ENCODE assay signal across 27 cellular contexts in genomic region chr3:104133630-104134029, GRCh38.
A peak's percentile ranks its signal among the peaks of the same experiment; 100 is the strongest.
DNase-seq lines count a peak whose midpoint lies in the region; TF ChIP-seq lines count a peak whose summit lies in the region.
"Had no signal": no experiment of that assay in that cellular context is flagged by ENCODE, and none has a peak within 500 bp of the region (broad histone marks: within the 10 kb centered on the region; RNA-seq: fewer than 3 reads in every experiment).

No MANE protein-coding gene starts in this region.

- H3K9me3 Mint-ChIP-seq in chondrocyte (ENCODE audit: low read depth) (peaks cover 16% of the 10 kb centered on the region), neural progenitor cell (peaks cover 9% of the 10 kb centered on the region)

- no peaks in the 10 kb centered on the region for H3K27me3 ChIP-seq in neural progenitor cell
- H3K27me3 ChIP-seq: BLaER1 treated with 17β-estradiol and CSF1 and Interleukin-3, amounts not matched to agents 10 nM and 100 nM; gastroesophageal sphincter; upper lobe of left lung had no signal

- no peaks in the 10 kb centered on the region for H3K36me3 ChIP-seq in neural progenitor cell
- H3K36me3 ChIP-seq: BLaER1 treated with 17β-estradiol and CSF1 and Interleukin-3, amounts not matched to agents 10 nM and 100 nM; gastroesophageal sphincter; upper lobe of left lung had no signal

- H3K4me3 Mint-ChIP-seq in chondrocyte (ENCODE audit: unreplicated experiment): no peak overlapping the region
- no peak overlapping the region for H3K4me3 Mint-ChIP-seq in neural progenitor cell
- H3K4me3 Mint-ChIP-seq: activated CD4-positive, alpha-beta T cell treated with anti-CD3 and anti-CD28 coated beads, Interleukin-2, amount 10 ng/mL, durations not matched to agents 7 days and 5 days; activated T-cell treated with anti-CD3 and anti-CD28 coated beads, Interleukin-2, amount 50 U/mL, for 24 hours; naive thymus-derived CD4-positive, alpha-beta T cell; stimulated activated naive B cell treated with anti-CD40 and anti-IgM and Interleukin-4, amounts not matched to agents 10 μg/mL and 1 μg/mL and 100 μg/mL, for 72 hours had no signal

- H3K27me3 Mint-ChIP-seq in chondrocyte (ENCODE audit: low read depth) (no peaks in the 10 kb centered on the region), neural progenitor cell (ENCODE audit: insufficient read depth, low read depth) (no peaks in the 10 kb centered on the region)
- H3K27me3 Mint-ChIP-seq: activated CD4-positive, alpha-beta T cell treated with anti-CD3 and anti-CD28 coated beads, Interleukin-2, amount 10 ng/mL, durations not matched to agents 7 days and 5 days; activated T-cell treated with anti-CD3 and anti-CD28 coated beads, Interleukin-2, amount 50 U/mL, for 24 hours; naive thymus-derived CD4-positive, alpha-beta T cell; stimulated activated naive B cell treated with anti-CD40 and anti-IgM and Interleukin-4, amounts not matched to agents 10 μg/mL and 1 μg/mL and 100 μg/mL, for 72 hours had no signal

- no peak overlapping the region for H3K27ac ChIP-seq in neural progenitor cell
- H3K27ac ChIP-seq: BLaER1 treated with 17β-estradiol and CSF1 and Interleukin-3, amounts not matched to agents 10 nM and 100 nM; gastroesophageal sphincter; upper lobe of left lung had no signal

- H3F3A ChIP-seq in neural progenitor cell (ENCODE audit: low read depth): no peaks in the 10 kb centered on the region

- H4K20me1 ChIP-seq in neural progenitor cell (ENCODE audit: low read depth): no peaks in the 10 kb centered on the region
- H4K20me1 ChIP-seq: BLaER1 treated with 17β-estradiol and CSF1 and Interleukin-3, amounts not matched to agents 10 nM and 100 nM had no signal

- no peaks in the 10 kb centered on the region for H3K9me3 ChIP-seq in neural progenitor cell (ENCODE audit: low read depth)
- H3K9me3 ChIP-seq: BLaER1 treated with 17β-estradiol and CSF1 and Interleukin-3, amounts not matched to agents 10 nM and 100 nM had no signal

- H3K79me2 ChIP-seq in neural progenitor cell (ENCODE audit: low read depth): no peaks in the 10 kb centered on the region

- H3K4me1 ChIP-seq in neural progenitor cell: no peaks in the 10 kb centered on the region
- H3K4me1 ChIP-seq: gastroesophageal sphincter, upper lobe of left lung had no signal

- H3K4me3 ChIP-seq in neural progenitor cell: no peak overlapping the region
- H3K4me3 ChIP-seq: BLaER1 treated with 17β-estradiol and CSF1 and Interleukin-3, amounts not matched to agents 10 nM and 100 nM; gastroesophageal sphincter; upper lobe of left lung had no signal

- DNase-seq in NCI-H526 (lab: John Stamatoyannopoulos, UW) (peak; percentile 21 to 35), NCI-H526 treated with DMSO at 0.1 percent for 48 hours (lab: John Stamatoyannopoulos, UW) (no peak), NAMALWA (ENCODE audit: low spot score) (peak; percentile 27), chondrocyte (ENCODE audit: low spot score) (no peak), neural progenitor cell (ENCODE audit: low spot score) (peak; percentile 19), cortex of kidney (lab: John Stamatoyannopoulos, UW) (no peak), NCI-H2196 treated with DMSO at 0.1 percent for 48 hours (lab: John Stamatoyannopoulos, UW; ENCODE audit: unreplicated experiment) (no peak), RKO (ENCODE audit: low spot score) (no peak)
- DNase-seq: activated CD4-positive, alpha-beta T cell treated with anti-CD3 and anti-CD28 coated beads, Interleukin-2, amount 10 ng/mL, durations not matched to agents 7 days and 5 days; activated gamma-delta T cell treated with Interleukin-2 at 50 U/mL for 16 hours; activated T-cell treated with anti-CD3 and anti-CD28 coated beads, Interleukin-2, amount 50 U/mL, for 24 hours; central memory CD4-positive, alpha-beta T cell; KG1; kidney; midbrain; MM.1S; naive thymus-derived CD4-positive, alpha-beta T cell; NCI-H1417 treated with DMSO at 0.1 percent for 48 hours; NCI-H226; OCI-M1; stimulated activated CD4-positive, alpha-beta T cell treated with anti-CD3 and anti-CD28 coated beads, Interleukin-15, amount 100 ng/mL, for 24 hours; stimulated activated naive B cell treated with anti-CD40 and anti-IgM and Interleukin-4, amounts not matched to agents 10 μg/mL and 1 μg/mL and 100 μg/mL, for 72 hours; SW 1271; T-helper 9 cell; upper lobe of left lung had no signal

- H3K4me1 Mint-ChIP-seq in chondrocyte (ENCODE audit: low read depth): peaks cover 12% of the 10 kb centered on the region
- peaks cover 14% of the 10 kb centered on the region for H3K4me1 Mint-ChIP-seq in neural progenitor cell
- H3K4me1 Mint-ChIP-seq: activated CD4-positive, alpha-beta T cell treated with anti-CD3 and anti-CD28 coated beads, Interleukin-2, amount 10 ng/mL, durations not matched to agents 7 days and 5 days; naive thymus-derived CD4-positive, alpha-beta T cell; stimulated activated naive B cell treated with anti-CD40 and anti-IgM and Interleukin-4, amounts not matched to agents 10 μg/mL and 1 μg/mL and 100 μg/mL, for 72 hours had no signal

- no peak overlapping the region for H3K27ac Mint-ChIP-seq in chondrocyte (ENCODE audit: unreplicated experiment)
- H3K27ac Mint-ChIP-seq in neural progenitor cell: peak overlapping the region; percentile 61
- H3K27ac Mint-ChIP-seq: activated CD4-positive, alpha-beta T cell treated with anti-CD3 and anti-CD28 coated beads, Interleukin-2, amount 10 ng/mL, durations not matched to agents 7 days and 5 days; activated T-cell treated with anti-CD3 and anti-CD28 coated beads, Interleukin-2, amount 50 U/mL, for 24 hours; naive thymus-derived CD4-positive, alpha-beta T cell; stimulated activated naive B cell treated with anti-CD40 and anti-IgM and Interleukin-4, amounts not matched to agents 10 μg/mL and 1 μg/mL and 100 μg/mL, for 72 hours had no signal

- H2AFZ ChIP-seq in neural progenitor cell (replicated peaks): no peak overlapping the region

- no peak overlapping the region for H3K4me2 ChIP-seq in neural progenitor cell

- no peak overlapping the region for H3K9ac ChIP-seq in neural progenitor cell
- H3K9ac ChIP-seq: BLaER1 treated with 17β-estradiol and CSF1 and Interleukin-3, amounts not matched to agents 10 nM and 100 nM had no signal

- H3K36me3 Mint-ChIP-seq in chondrocyte (ENCODE audit: low read depth): peaks cover 4% of the 10 kb centered on the region
- H3K36me3 Mint-ChIP-seq in neural progenitor cell: no peaks in the 10 kb centered on the region
- H3K36me3 Mint-ChIP-seq: naive thymus-derived CD4-positive, alpha-beta T cell; stimulated activated naive B cell treated with anti-CD40 and anti-IgM and Interleukin-4, amounts not matched to agents 10 μg/mL and 1 μg/mL and 100 μg/mL, for 72 hours had no signal

- TF ChIP-seq CTCF in chondrocyte (IDR thresholded peaks at IDR 0.05): peak; percentile 18
- no peak for TF ChIP-seq CTCF in neural progenitor cell (IDR thresholded peaks at IDR 0.05)

Comparison
In these comparisons a context has a peak if more than half of its experiments do, and no peak if none do; other contexts are left out.
1. DNase-seq: peak in NCI-H526 (2 of 2), NAMALWA (single experiment) and neural progenitor cell (single experiment); none in NCI-H526 treated with DMSO at 0.1 percent for 48 hours (single experiment), chondrocyte (single experiment), cortex of kidney (single experiment), NCI-H2196 treated with DMSO at 0.1 percent for 48 hours (single experiment) and RKO (single experiment).